Comparison of ENCODE assay signal across 1 cellular context in the genomic region with DNA sequence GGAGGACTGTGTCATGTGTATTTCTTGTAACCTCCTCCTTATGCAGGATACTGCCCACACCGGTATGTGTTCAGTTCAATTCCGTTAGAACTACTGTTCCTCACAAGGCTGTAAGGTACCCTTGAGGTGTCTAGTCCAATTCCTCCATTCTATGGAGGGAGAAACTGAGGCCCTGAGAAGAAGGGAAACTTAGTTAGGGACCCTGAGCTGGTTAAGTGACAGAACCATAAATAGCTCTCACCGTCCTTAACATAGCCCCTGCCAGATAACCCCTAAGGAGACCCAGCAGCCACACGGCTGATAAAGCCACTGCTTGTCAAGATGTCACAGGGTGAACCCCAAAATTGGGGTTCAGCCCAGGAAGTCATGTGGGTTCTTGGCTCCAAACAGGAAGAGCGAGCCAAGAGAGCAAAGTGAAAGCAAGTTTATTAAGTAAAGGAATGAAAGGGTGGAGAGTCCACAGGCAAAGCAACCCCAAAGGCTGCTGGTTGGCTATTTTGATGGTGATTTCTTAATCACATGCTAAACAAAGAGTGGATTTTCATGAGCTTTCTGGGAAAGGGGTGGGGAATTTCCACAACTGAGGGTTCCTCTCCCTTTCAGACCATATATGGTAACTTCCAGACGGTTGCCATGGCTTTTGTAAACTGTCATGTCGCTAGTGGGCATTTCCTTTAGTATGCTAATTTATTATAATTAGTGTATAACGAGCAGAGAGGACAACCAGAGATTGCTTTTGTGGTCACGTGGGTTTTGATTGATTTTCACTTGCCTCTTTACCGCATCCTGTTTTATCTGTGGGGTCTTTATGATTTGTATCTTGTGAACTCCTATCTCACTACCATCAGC.
TF ChIP-seq lines count a peak whose summit lies in the region.

No MANE protein-coding gene starts in this region.

TF ChIP-seq in K562, 482 proteins besides CTCF, POLR2A, EP300 and RAD21 (continued from another document and continues in another):
- TF ChIP-seq, protein P1, sequence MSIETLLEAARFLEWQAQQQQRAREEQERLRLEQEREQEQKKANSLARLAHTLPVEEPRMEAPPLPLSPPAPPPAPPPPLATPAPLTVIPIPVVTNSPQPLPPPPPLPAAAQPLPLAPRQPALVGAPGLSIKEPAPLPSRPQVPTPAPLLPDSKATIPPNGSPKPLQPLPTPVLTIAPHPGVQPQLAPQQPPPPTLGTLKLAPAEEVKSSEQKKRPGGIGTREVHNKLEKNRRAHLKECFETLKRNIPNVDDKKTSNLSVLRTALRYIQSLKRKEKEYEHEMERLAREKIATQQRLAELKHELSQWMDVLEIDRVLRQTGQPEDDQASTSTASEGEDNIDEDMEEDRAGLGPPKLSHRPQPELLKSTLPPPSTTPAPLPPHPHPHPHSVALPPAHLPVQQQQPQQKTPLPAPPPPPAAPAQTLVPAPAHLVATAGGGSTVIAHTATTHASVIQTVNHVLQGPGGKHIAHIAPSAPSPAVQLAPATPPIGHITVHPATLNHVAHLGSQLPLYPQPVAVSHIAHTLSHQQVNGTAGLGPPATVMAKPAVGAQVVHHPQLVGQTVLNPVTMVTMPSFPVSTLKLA (conservative IDR thresholded peaks at IDR 0.05): peak in 1 of 2 experiments; percentile 39; a peak in 1 of 4 replicates
- no peak for TF ChIP-seq TCF7L2 (IDR thresholded peaks at IDR 0.05; ENCODE audit: low read depth, low read length)
- TF ChIP-seq CTBP1 (IDR thresholded peaks at IDR 0.05; ENCODE audit: borderline replicate concordance): 0 out of 2 replicates have a peak, but pooled peaks have one; percentile 22
- no peak for TF ChIP-seq ZBTB8A (IDR thresholded peaks at IDR 0.05; ENCODE audit: partially characterized antibody)
- no peak for TF ChIP-seq NR2F6 (CRISPR knock-in tag; IDR thresholded peaks at IDR 0.05)
- TF ChIP-seq, protein P2, sequence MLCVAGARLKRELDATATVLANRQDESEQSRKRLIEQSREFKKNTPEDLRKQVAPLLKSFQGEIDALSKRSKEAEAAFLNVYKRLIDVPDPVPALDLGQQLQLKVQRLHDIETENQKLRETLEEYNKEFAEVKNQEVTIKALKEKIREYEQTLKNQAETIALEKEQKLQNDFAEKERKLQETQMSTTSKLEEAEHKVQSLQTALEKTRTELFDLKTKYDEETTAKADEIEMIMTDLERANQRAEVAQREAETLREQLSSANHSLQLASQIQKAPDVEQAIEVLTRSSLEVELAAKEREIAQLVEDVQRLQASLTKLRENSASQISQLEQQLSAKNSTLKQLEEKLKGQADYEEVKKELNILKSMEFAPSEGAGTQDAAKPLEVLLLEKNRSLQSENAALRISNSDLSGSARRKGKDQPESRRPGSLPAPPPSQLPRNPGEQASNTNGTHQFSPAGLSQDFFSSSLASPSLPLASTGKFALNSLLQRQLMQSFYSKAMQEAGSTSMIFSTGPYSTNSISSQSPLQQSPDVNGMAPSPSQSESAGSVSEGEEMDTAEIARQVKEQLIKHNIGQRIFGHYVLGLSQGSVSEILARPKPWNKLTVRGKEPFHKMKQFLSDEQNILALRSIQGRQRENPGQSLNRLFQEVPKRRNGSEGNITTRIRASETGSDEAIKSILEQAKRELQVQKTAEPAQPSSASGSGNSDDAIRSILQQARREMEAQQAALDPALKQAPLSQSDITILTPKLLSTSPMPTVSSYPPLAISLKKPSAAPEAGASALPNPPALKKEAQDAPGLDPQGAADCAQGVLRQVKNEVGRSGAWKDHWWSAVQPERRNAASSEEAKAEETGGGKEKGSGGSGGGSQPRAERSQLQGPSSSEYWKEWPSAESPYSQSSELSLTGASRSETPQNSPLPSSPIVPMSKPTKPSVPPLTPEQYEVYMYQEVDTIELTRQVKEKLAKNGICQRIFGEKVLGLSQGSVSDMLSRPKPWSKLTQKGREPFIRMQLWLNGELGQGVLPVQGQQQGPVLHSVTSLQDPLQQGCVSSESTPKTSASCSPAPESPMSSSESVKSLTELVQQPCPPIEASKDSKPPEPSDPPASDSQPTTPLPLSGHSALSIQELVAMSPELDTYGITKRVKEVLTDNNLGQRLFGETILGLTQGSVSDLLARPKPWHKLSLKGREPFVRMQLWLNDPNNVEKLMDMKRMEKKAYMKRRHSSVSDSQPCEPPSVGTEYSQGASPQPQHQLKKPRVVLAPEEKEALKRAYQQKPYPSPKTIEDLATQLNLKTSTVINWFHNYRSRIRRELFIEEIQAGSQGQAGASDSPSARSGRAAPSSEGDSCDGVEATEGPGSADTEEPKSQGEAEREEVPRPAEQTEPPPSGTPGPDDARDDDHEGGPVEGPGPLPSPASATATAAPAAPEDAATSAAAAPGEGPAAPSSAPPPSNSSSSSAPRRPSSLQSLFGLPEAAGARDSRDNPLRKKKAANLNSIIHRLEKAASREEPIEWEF (CRISPR knock-in tag; IDR thresholded peaks at IDR 0.05): no peak
- TF ChIP-seq HMG20B (CRISPR knock-in tag; IDR thresholded peaks at IDR 0.05): no peak
- no peak for TF ChIP-seq RHOXF2B (CRISPR knock-in tag; conservative IDR thresholded peaks at IDR 0.05)
- TF ChIP-seq EHMT2 (IDR thresholded peaks at IDR 0.05): no peak
- TF ChIP-seq, protein P3, sequence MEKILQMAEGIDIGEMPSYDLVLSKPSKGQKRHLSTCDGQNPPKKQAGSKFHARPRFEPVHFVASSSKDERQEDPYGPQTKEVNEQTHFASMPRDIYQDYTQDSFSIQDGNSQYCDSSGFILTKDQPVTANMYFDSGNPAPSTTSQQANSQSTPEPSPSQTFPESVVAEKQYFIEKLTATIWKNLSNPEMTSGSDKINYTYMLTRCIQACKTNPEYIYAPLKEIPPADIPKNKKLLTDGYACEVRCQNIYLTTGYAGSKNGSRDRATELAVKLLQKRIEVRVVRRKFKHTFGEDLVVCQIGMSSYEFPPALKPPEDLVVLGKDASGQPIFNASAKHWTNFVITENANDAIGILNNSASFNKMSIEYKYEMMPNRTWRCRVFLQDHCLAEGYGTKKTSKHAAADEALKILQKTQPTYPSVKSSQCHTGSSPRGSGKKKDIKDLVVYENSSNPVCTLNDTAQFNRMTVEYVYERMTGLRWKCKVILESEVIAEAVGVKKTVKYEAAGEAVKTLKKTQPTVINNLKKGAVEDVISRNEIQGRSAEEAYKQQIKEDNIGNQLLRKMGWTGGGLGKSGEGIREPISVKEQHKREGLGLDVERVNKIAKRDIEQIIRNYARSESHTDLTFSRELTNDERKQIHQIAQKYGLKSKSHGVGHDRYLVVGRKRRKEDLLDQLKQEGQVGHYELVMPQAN (IDR thresholded peaks at IDR 0.05; ENCODE audit: borderline replicate concordance): no peak
- TF ChIP-seq ETV5 (CRISPR knock-in tag; IDR thresholded peaks at IDR 0.05; ENCODE audit: low read depth): no peak
- TF ChIP-seq TBP (optimal IDR thresholded peaks at IDR 0.05; ENCODE audit: low read depth, low read length): no peak
- TF ChIP-seq ZFP1 (CRISPR knock-in tag; IDR thresholded peaks at IDR 0.05): no peak
- TF ChIP-seq KAT2B (IDR thresholded peaks at IDR 0.05; ENCODE audit: low read depth, low read length): no peak
- TF ChIP-seq PTRF (tag; IDR thresholded peaks at IDR 0.05): 0 out of 2 replicates have a peak, but pooled peaks have one; percentile 24
- TF ChIP-seq KLF16 (IDR thresholded peaks at IDR 0.05): no peak
- no peak for TF ChIP-seq LEF1 (IDR thresholded peaks at IDR 0.05)
- TF ChIP-seq SMARCC2 (IDR thresholded peaks at IDR 0.05; ENCODE audit: low read depth): no peak
- no peak for TF ChIP-seq ZNF224 (CRISPR knock-in tag; IDR thresholded peaks at IDR 0.05)
- no peak for TF ChIP-seq RBM22 (IDR thresholded peaks at IDR 0.05; ENCODE audit: low read depth, low read length, poor library complexity, severe bottlenecking)
- no peak for TF ChIP-seq ZNF507 (tag; conservative IDR thresholded peaks at IDR 0.05)
- peak in 1 of 2 experiments; percentile 48; a peak in 1 of 3 replicates for TF ChIP-seq CBX3 (IDR thresholded peaks at IDR 0.05; ENCODE audit: borderline replicate concordance in 1 of 2, low read length in 2 of 2)
- TF ChIP-seq, protein P4, sequence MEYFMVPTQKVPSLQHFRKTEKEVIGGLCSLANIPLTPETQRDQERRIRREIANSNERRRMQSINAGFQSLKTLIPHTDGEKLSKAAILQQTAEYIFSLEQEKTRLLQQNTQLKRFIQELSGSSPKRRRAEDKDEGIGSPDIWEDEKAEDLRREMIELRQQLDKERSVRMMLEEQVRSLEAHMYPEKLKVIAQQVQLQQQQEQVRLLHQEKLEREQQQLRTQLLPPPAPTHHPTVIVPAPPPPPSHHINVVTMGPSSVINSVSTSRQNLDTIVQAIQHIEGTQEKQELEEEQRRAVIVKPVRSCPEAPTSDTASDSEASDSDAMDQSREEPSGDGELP (CRISPR knock-in tag; IDR thresholded peaks at IDR 0.05; ENCODE audit: borderline replicate concordance): no peak
- TF ChIP-seq WHSC1 (IDR thresholded peaks at IDR 0.05; ENCODE audit: low read length): no peak
- TF ChIP-seq SRSF9 (IDR thresholded peaks at IDR 0.05; ENCODE audit: borderline replicate concordance, low read depth, low read length): no peak
- TF ChIP-seq ARID4B (CRISPR knock-in tag; IDR thresholded peaks at IDR 0.05): no peak
- peak; percentile 57 for TF ChIP-seq ZBTB2 (IDR thresholded peaks at IDR 0.05)
- no peak for TF ChIP-seq PTBP1 (IDR thresholded peaks at IDR 0.05; ENCODE audit: low read depth, low read length)
- no peak for TF ChIP-seq SREBF1 (IDR thresholded peaks at IDR 0.05; ENCODE audit: borderline replicate concordance, low read depth, low read length)
- TF ChIP-seq KDM5B (IDR thresholded peaks at IDR 0.05; ENCODE audit: insufficient replicate concordance, low read depth, low read length): no peak
- TF ChIP-seq MYBL2 (IDR thresholded peaks at IDR 0.05; ENCODE audit: low read depth): no peak
- no peak for TF ChIP-seq MYBL2 (CRISPR knock-in tag; IDR thresholded peaks at IDR 0.05; ENCODE audit: borderline replicate concordance)
- peak; percentile 29; the same call in 1 of the 2 replicates for TF ChIP-seq HSF4 (CRISPR knock-in tag; IDR thresholded peaks at IDR 0.05; ENCODE audit: borderline replicate concordance)
- TF ChIP-seq THRAP3 (IDR thresholded peaks at IDR 0.05; ENCODE audit: borderline replicate concordance): no peak
- no peak for TF ChIP-seq ZNF253 (CRISPR knock-in tag; conservative IDR thresholded peaks at IDR 0.05)
- TF ChIP-seq, protein P5, sequence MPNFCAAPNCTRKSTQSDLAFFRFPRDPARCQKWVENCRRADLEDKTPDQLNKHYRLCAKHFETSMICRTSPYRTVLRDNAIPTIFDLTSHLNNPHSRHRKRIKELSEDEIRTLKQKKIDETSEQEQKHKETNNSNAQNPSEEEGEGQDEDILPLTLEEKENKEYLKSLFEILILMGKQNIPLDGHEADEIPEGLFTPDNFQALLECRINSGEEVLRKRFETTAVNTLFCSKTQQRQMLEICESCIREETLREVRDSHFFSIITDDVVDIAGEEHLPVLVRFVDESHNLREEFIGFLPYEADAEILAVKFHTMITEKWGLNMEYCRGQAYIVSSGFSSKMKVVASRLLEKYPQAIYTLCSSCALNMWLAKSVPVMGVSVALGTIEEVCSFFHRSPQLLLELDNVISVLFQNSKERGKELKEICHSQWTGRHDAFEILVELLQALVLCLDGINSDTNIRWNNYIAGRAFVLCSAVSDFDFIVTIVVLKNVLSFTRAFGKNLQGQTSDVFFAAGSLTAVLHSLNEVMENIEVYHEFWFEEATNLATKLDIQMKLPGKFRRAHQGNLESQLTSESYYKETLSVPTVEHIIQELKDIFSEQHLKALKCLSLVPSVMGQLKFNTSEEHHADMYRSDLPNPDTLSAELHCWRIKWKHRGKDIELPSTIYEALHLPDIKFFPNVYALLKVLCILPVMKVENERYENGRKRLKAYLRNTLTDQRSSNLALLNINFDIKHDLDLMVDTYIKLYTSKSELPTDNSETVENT (CRISPR knock-in tag; IDR thresholded peaks at IDR 0.05): no peak
- TF ChIP-seq NFXL1 (CRISPR knock-in tag; IDR thresholded peaks at IDR 0.05): no peak
- TF ChIP-seq FOXK1 (CRISPR knock-in tag; IDR thresholded peaks at IDR 0.05; ENCODE audit: borderline replicate concordance): no peak
- TF ChIP-seq ZFPM2 (CRISPR knock-in tag; IDR thresholded peaks at IDR 0.05): no peak
